In genomic region chr5:124650960-124651662, GRCh38 we compare ENCODE assay signal across 9 cellular contexts.
DNase-seq lines count a peak whose midpoint lies in the region; ATAC-seq and TF ChIP-seq lines count a peak whose summit lies in the region.
"Had no signal": no experiment of that assay in that cellular context is flagged by ENCODE, and none has a peak within 500 bp of the region (broad histone marks: within the 10 kb centered on the region; RNA-seq: fewer than 3 reads in every experiment).

No MANE protein-coding gene starts in this region.

- intact Hi-C loops in activated B cell treated with CpG ODN at 0.5 μM for 24 hours (cut with micrococcal nuclease) (loop anchor here (1.0 to 5.0 kb wide), 3 partner anchors 241 to 1186 kb away; no protein-coding TSS in a partner anchor), Right ventricle myocardium superior (cut with DNase I) (loop anchor here (5.0 to 10.0 kb wide), 2 partner anchors 96 to 254 kb away; partner anchors contain the start of gene ZNF608), sigmoid colon (cut with DNase I) (loop anchor here (2.0 to 10.0 kb wide), 3 partner anchors 126 to 754 kb away; no protein-coding TSS in a partner anchor)

- H3K4me1 Mint-ChIP-seq in activated B cell treated with CpG ODN at 0.5 μM for 24 hours, result peaks cover 63% of the 10 kb centered on the region

- peak overlapping the region; percentile 64 for H3K9ac ChIP-seq in GM23248

- TF ChIP-seq POLR2A in sigmoid colon (IDR thresholded peaks at IDR 0.05), result no peak

- ATAC-seq in activated B cell treated with CpG ODN at 0.5 μM for 24 hours (ENCODE audit: low read depth), result no peak
- ATAC-seq in Right ventricle myocardium superior (ENCODE audit: poor library complexity), result peak; percentile 19
- ATAC-seq in HG03175 (IDR thresholded peaks at IDR 0.05; ENCODE audit: unreplicated experiment), result no peak
- no peak for ATAC-seq in GM18873 (IDR thresholded peaks at IDR 0.05; ENCODE audit: low FRiP score, unreplicated experiment)
- no peak for ATAC-seq in HG03135 (IDR thresholded peaks at IDR 0.05; ENCODE audit: unreplicated experiment)

- no peak for TF ChIP-seq EP300 in sigmoid colon (IDR thresholded peaks at IDR 0.05)

- 0 to 1% methylated on average over 3 of the region's 3 CpGs for WGBS in GM23248 (ENCODE audit: low coverage in 1 of 2, low lambda C conversion rate in 2 of 2, missing lambda C conversion rate in 2 of 2), 2 experiments
- WGBS in sigmoid colon, 2 donors, result 26 to 29% methylated on average over 3 of the region's 3 CpGs

- peaks cover 44% of the 10 kb centered on the region for H3F3A ChIP-seq in GM23248 (ENCODE audit: insufficient read depth)

- peak overlapping the region; percentile 83 for H3K4me2 ChIP-seq in GM23248 (ENCODE audit: unreplicated experiment)

- H3K27ac ChIP-seq in GM23248 (peak overlapping the region; percentile 45), sigmoid colon (peak overlapping the region; percentile 83 to 93 (median 86))

- no peaks in the 10 kb centered on the region for H3K27me3 ChIP-seq in GM23248 (replicated peaks; ENCODE audit: insufficient read depth)
- no peaks in the 10 kb centered on the region for H3K27me3 ChIP-seq in sigmoid colon

- peak overlapping the region; percentile 86 for H2AFZ ChIP-seq in GM23248

- H3K27me3 Mint-ChIP-seq in activated B cell treated with CpG ODN at 0.5 μM for 24 hours, result no peaks in the 10 kb centered on the region

- H3K9me3 Mint-ChIP-seq in activated B cell treated with CpG ODN at 0.5 μM for 24 hours, result no peaks in the 10 kb centered on the region

- peak overlapping the region; percentile 76 for H3K4me3 ChIP-seq in GM23248
- H3K4me3 ChIP-seq in sigmoid colon, result peak overlapping the region; percentile 46 to 61 (median 56)

- in situ Hi-C loops in GM23248 (cut with MboI), result no loop called here

- peak overlapping the region; percentile 72 for H3K27ac Mint-ChIP-seq in activated B cell treated with CpG ODN at 0.5 μM for 24 hours

- DNase-seq in GM23248 (no peak), activated B cell treated with CpG ODN at 0.5 μM for 24 hours (no peak), Right ventricle myocardium superior (no peak), sigmoid colon (no peak)
- no peak for DNase-seq in activated naive CD4-positive, alpha-beta T cell treated with Interleukin-2 at 50 U/mL for 16 hours
- DNase-seq: activated gamma-delta T cell had no signal

- peaks cover 7% of the 10 kb centered on the region for H3K36me3 Mint-ChIP-seq in activated B cell treated with CpG ODN at 0.5 μM for 24 hours (ENCODE audit: low read depth)

- no peaks in the 10 kb centered on the region for H3K9me2 ChIP-seq in GM23248 (ENCODE audit: insufficient read depth)

- H3K4me1 ChIP-seq in GM23248 (ENCODE audit: insufficient read depth), result peaks cover 41% of the 10 kb centered on the region
- peaks cover 0 to 75% (median 72%) of the 10 kb centered on the region in 4 donors for H3K4me1 ChIP-seq in sigmoid colon

- H3K36me3 ChIP-seq in GM23248 (ENCODE audit: low read depth) (no peaks in the 10 kb centered on the region), sigmoid colon (peaks cover 0 to 8% (median 0%) of the 10 kb centered on the region in 4 donors)

- H3K4me3 Mint-ChIP-seq in activated B cell treated with CpG ODN at 0.5 μM for 24 hours, result peak overlapping the region; percentile 84

- no peaks in the 10 kb centered on the region for H4K20me1 ChIP-seq in GM23248 (ENCODE audit: insufficient read depth)

- no peaks in the 10 kb centered on the region for H3K9me3 ChIP-seq in GM23248 (ENCODE audit: low read depth)
- no peaks in the 10 kb centered on the region for H3K9me3 ChIP-seq in sigmoid colon

- TF ChIP-seq CTCF in activated B cell treated with CpG ODN at 0.5 μM for 24 hours (IDR thresholded peaks at IDR 0.05), result no peak
- TF ChIP-seq CTCF in sigmoid colon (IDR thresholded peaks at IDR 0.05), result no peak

- POLR2A ChIA-PET in activated B cell treated with CpG ODN at 0.5 μM for 24 hours (lab: Charles Lee), result interaction anchor here (0.6 to 5.5 kb wide), 6 partner anchors 51 to 596 kb away, joined by 3 to 36 read pairs (median 6); partner anchors contain the start of gene ZNF608

- H3K79me2 ChIP-seq in GM23248 (ENCODE audit: insufficient read depth), result no peaks in the 10 kb centered on the region

- CTCF ChIA-PET in activated B cell treated with CpG ODN at 0.5 μM for 24 hours (lab: Charles Lee), result interaction anchor here (2.6 kb wide), 1 partner anchor 97 kb away, joined by 10 read pairs; no protein-coding TSS in a partner anchor
